1 cellular context compared by ENCODE assay signal in genomic region chr13:26956532-26957142, GRCh38.
TF ChIP-seq lines count a peak whose summit lies in the region.

No MANE protein-coding gene starts in this region.

TF ChIP-seq in K562, 482 proteins besides CTCF, POLR2A, EP300 and RAD21 (continued from another document):
- TF ChIP-seq ZBTB40 (IDR thresholded peaks at IDR 0.05) (no peak), ZBTB40 (CRISPR knock-in tag; IDR thresholded peaks at IDR 0.05) (no peak), CEBPB (tag; IDR thresholded peaks at IDR 0.05) (no peak), ESRRB (CRISPR knock-in tag; IDR thresholded peaks at IDR 0.05; ENCODE audit: borderline replicate concordance) (no peak), LCOR (CRISPR knock-in tag; IDR thresholded peaks at IDR 0.05) (no peak), ZBTB8A (IDR thresholded peaks at IDR 0.05; ENCODE audit: partially characterized antibody) (no peak), LEF1 (IDR thresholded peaks at IDR 0.05) (no peak), ERF (CRISPR knock-in tag; IDR thresholded peaks at IDR 0.05) (no peak), MED1 (CRISPR knock-in tag; IDR thresholded peaks at IDR 0.05; ENCODE audit: borderline replicate concordance) (no peak), ELK3 (CRISPR knock-in tag; IDR thresholded peaks at IDR 0.05) (no peak), SNRNP70 (optimal IDR thresholded peaks at IDR 0.05; ENCODE audit: low read depth, low read length) (no peak), FUS (optimal IDR thresholded peaks at IDR 0.05; ENCODE audit: low read depth, low read length) (no peak), MTA1 (IDR thresholded peaks at IDR 0.05; ENCODE audit: borderline replicate concordance) (no peak), THRA (IDR thresholded peaks at IDR 0.05) (no peak)
